15 cellular contexts compared by ENCODE assay signal in genomic region chr10:30827531-30828120, GRCh38.
DNase-seq lines count a peak whose midpoint lies in the region; TF ChIP-seq lines count a peak whose summit lies in the region.
"Had no signal": no experiment of that assay in that cellular context is flagged by ENCODE, and none has a peak within 500 bp of the region (broad histone marks: within the 10 kb centered on the region; RNA-seq: fewer than 3 reads in every experiment).

No MANE protein-coding gene starts in this region.

- H4K20me1 ChIP-seq in GM23248 (ENCODE audit: insufficient read depth) = no peaks in the 10 kb centered on the region

- no peaks in the 10 kb centered on the region for H3K9me3 Mint-ChIP-seq in nephron
- H3K9me3 Mint-ChIP-seq: activated CD4-positive, alpha-beta memory T cell treated with anti-CD3 and anti-CD28 coated beads for 36 hours had no signal

- DNase-seq in GM23248 (peak; percentile 73), NCI-H748 treated with DMSO at 0.1 percent for 48 hours (lab: John Stamatoyannopoulos, UW) (peak; percentile 5), fibroblast of gingiva (ENCODE audit: low read depth) (peak; percentile 68), glomerular visceral epithelial cell (ENCODE audit: extremely low spot score) (no peak)
- DNase-seq in activated CD4-positive, alpha-beta T cell treated with anti-CD3 and anti-CD28 coated beads, Interleukin-2, amount 50 U/mL, for 4 hours = no peak
- DNase-seq in activated CD4-positive, CD25-positive, alpha-beta regulatory T cell treated with anti-CD3 and anti-CD28 coated beads, Interleukin-2, amount 50 U/mL, for 72 hours = no peak
- DNase-seq in stimulated activated CD4-positive, alpha-beta T cell treated with anti-CD3 and anti-CD28 coated beads, Interleukin-4, amount 100 ng/mL, for 1 hour = no peak
- DNase-seq: activated CD4-positive, alpha-beta memory T cell treated with anti-CD3 and anti-CD28 coated beads for 36 hours; NCI-H2029; stimulated activated CD4-positive, alpha-beta T cell treated with anti-CD3 and anti-CD28 coated beads, Interleukin-4, amount 100 ng/mL, for 4 hours had no signal

- H3K4me2 ChIP-seq in GM23248 (ENCODE audit: unreplicated experiment) = no peak overlapping the region

- H3K4me1 ChIP-seq in GM23248 (ENCODE audit: insufficient read depth) = peaks cover 19% of the 10 kb centered on the region
- H3K4me1 ChIP-seq: psoas muscle had no signal

- no peaks in the 10 kb centered on the region for H3F3A ChIP-seq in GM23248 (ENCODE audit: insufficient read depth)

- TF ChIP-seq CTCF in nephron (IDR thresholded peaks at IDR 0.05; ENCODE audit: unreplicated experiment in 3 of 3) = no peak

- H3K27me3 Mint-ChIP-seq in nephron (ENCODE audit: low read depth) = no peaks in the 10 kb centered on the region
- H3K27me3 Mint-ChIP-seq: activated CD4-positive, alpha-beta memory T cell treated with anti-CD3 and anti-CD28 coated beads for 36 hours had no signal

- H3K79me2 ChIP-seq in GM23248 (ENCODE audit: insufficient read depth) = no peaks in the 10 kb centered on the region

- no peaks in the 10 kb centered on the region for H3K36me3 ChIP-seq in GM23248 (ENCODE audit: low read depth)
- H3K36me3 ChIP-seq: SJSA1, tibial nerve had no signal

- WGBS in GM23248 (ENCODE audit: low coverage in 1 of 2, low lambda C conversion rate in 2 of 2, missing lambda C conversion rate in 2 of 2), 2 experiments = 35 to 37% methylated on average over 8 of the region's 8 CpGs

- no peaks in the 10 kb centered on the region for H3K9me3 ChIP-seq in GM23248 (ENCODE audit: low read depth)
- H3K9me3 ChIP-seq: psoas muscle, SJSA1 had no signal

- H3K9ac ChIP-seq in GM23248 = no peak overlapping the region

- peak overlapping the region in 1 of 3 experiments; percentile 21 for H3K4me3 Mint-ChIP-seq in nephron
- H3K4me3 Mint-ChIP-seq: activated CD4-positive, alpha-beta memory T cell treated with anti-CD3 and anti-CD28 coated beads for 36 hours; CD14-positive monocyte had no signal

- H2AFZ ChIP-seq in GM23248 = no peak overlapping the region

- peak overlapping the region in 2 of 3 experiments; percentile 74 to 94 for H3K27ac Mint-ChIP-seq in nephron
- H3K27ac Mint-ChIP-seq: activated CD4-positive, alpha-beta memory T cell treated with anti-CD3 and anti-CD28 coated beads for 36 hours had no signal

- H3K4me1 Mint-ChIP-seq in nephron = peaks cover 73% of the 10 kb centered on the region
- H3K4me1 Mint-ChIP-seq: CD14-positive monocyte had no signal

- in situ Hi-C loops in GM23248 (cut with MboI) = no loop called here

- no peaks in the 10 kb centered on the region for H3K27me3 ChIP-seq in GM23248 (replicated peaks; ENCODE audit: insufficient read depth)
- H3K27me3 ChIP-seq: SJSA1, tibial nerve had no signal

- H3K9me2 ChIP-seq in GM23248 (ENCODE audit: insufficient read depth) = no peaks in the 10 kb centered on the region

- no peak overlapping the region for H3K4me3 ChIP-seq in GM23248
- H3K4me3 ChIP-seq: psoas muscle, SJSA1, tibial nerve had no signal

- H3K36me3 Mint-ChIP-seq in nephron (ENCODE audit: low read depth) = no peaks in the 10 kb centered on the region
- H3K36me3 Mint-ChIP-seq: activated CD4-positive, alpha-beta memory T cell treated with anti-CD3 and anti-CD28 coated beads for 36 hours had no signal

- no peak overlapping the region for H3K27ac ChIP-seq in GM23248
- H3K27ac ChIP-seq: psoas muscle, SJSA1, tibial nerve had no signal

Comparison
In these comparisons a context has a peak if more than half of its experiments do, and no peak if none do; other contexts are left out.
1. DNase-seq: peak in GM23248 (single experiment), NCI-H748 treated with DMSO at 0.1 percent for 48 hours (single experiment) and fibroblast of gingiva (single experiment); none in activated CD4-positive, alpha-beta T cell treated with anti-CD3 and anti-CD28 coated beads, Interleukin-2, amount 50 U/mL, for 4 hours (0 of 2), activated CD4-positive, CD25-positive, alpha-beta regulatory T cell treated with anti-CD3 and anti-CD28 coated beads, Interleukin-2, amount 50 U/mL, for 72 hours (single experiment), glomerular visceral epithelial cell (single experiment) and stimulated activated CD4-positive, alpha-beta T cell treated with anti-CD3 and anti-CD28 coated beads, Interleukin-4, amount 100 ng/mL, for 1 hour (single experiment).